ENCODE assay signal across 2 cellular contexts in the genomic region with DNA sequence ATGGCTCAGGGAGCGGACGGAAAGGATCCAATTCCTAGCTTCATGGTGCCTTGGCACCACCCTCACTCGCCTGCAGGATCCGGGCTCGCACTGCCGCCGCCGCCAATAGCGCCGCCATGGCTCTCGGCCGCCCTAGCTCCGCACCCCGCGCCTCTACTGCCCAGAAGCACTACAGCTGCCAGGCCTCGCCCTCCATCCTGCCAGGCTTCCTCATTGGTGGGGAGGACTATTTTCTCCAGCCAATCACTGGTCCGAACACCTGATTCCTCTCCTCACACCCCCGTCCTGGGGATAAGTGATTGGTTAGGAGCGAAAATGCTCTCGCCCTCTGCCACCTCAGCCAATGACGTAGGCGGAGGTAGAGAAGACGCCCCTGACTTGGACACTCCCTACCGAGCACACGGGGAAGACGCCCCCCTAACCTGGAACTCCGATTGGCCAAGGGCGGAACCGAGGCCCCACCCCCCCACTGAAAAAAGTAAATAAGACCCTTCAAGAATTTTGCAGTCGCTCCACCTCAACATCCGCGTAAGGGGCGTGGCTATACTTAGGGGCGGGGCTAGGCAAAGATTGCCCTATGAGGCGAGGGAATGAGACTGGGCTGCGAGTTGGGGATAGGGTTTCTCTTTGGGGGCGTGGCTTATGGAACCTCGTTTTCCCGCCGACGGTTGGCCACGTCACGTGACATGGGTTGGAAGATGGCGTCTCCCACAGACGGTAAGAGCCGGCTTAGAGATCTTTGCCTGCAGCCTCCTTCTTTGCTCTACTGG.
TF ChIP-seq lines count a peak whose summit lies in the region.

A gene (minus strand): TSS at position 177 of the 770 bp plus-strand sequence. CDS start 59 bp downstream, at position 118.
A gene with protein sequence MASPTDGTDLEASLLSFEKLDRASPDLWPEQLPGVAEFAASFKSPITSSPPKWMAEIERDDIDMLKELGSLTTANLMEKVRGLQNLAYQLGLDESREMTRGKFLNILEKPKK (plus strand): TSS at position 680 of the 770 bp plus-strand sequence. CDS start 19 bp downstream, at position 699.

TF ChIP-seq in IMR-90, 13 proteins besides CTCF, POLR2A, EP300 and RAD21:
- TF ChIP-seq RCOR1 (IDR thresholded peaks at IDR 0.05; ENCODE audit: insufficient replicate concordance, low read length) (no peak), MAZ (IDR thresholded peaks at IDR 0.05; ENCODE audit: borderline replicate concordance, low read depth, low read length) (peak; percentile 52; the same call in 1 of the 2 replicates), FOS (IDR thresholded peaks at IDR 0.05; ENCODE audit: low read depth, low read length) (peak; percentile 6; the same call in 1 of the 2 replicates), MXI1 (IDR thresholded peaks at IDR 0.05; ENCODE audit: borderline replicate concordance, low read depth, low read length) (peak; percentile 58; the same call in 1 of the 2 replicates), CHD1 (IDR thresholded peaks at IDR 0.05; ENCODE audit: low read depth, low read length) (no peak), RFX5 (IDR thresholded peaks at IDR 0.05; ENCODE audit: low read depth, low read length) (peak; percentile 63; the same call in 1 of the 2 replicates), BHLHE40 (IDR thresholded peaks at IDR 0.05; ENCODE audit: low read depth, low read length) (peak; percentile 83), CEBPB (IDR thresholded peaks at IDR 0.05; ENCODE audit: low read depth, low read length) (no peak), MAFK (IDR thresholded peaks at IDR 0.05; ENCODE audit: low read depth, low read length) (no peak), SMC3 (IDR thresholded peaks at IDR 0.05; ENCODE audit: low read depth, low read length) (no peak), NFE2L2 (IDR thresholded peaks at IDR 0.05; ENCODE audit: low read depth, low read length) (no peak)
- TF ChIP-seq, protein P1, sequence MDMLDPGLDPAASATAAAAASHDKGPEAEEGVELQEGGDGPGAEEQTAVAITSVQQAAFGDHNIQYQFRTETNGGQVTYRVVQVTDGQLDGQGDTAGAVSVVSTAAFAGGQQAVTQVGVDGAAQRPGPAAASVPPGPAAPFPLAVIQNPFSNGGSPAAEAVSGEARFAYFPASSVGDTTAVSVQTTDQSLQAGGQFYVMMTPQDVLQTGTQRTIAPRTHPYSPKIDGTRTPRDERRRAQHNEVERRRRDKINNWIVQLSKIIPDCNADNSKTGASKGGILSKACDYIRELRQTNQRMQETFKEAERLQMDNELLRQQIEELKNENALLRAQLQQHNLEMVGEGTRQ (IDR thresholded peaks at IDR 0.05; ENCODE audit: low read depth, low read length): peak; percentile 98
- TF ChIP-seq, protein P2, sequence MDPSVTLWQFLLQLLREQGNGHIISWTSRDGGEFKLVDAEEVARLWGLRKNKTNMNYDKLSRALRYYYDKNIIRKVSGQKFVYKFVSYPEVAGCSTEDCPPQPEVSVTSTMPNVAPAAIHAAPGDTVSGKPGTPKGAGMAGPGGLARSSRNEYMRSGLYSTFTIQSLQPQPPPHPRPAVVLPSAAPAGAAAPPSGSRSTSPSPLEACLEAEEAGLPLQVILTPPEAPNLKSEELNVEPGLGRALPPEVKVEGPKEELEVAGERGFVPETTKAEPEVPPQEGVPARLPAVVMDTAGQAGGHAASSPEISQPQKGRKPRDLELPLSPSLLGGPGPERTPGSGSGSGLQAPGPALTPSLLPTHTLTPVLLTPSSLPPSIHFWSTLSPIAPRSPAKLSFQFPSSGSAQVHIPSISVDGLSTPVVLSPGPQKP (IDR thresholded peaks at IDR 0.05; ENCODE audit: borderline replicate concordance, low read depth, low read length): no peak

TF ChIP-seq in endothelial cell of umbilical vein, 7 proteins besides CTCF, POLR2A, EP300 and RAD21:
- TF ChIP-seq MYC (IDR thresholded peaks at IDR 0.05; ENCODE audit: low read depth, low read length): no peak
- TF ChIP-seq, protein P3, sequence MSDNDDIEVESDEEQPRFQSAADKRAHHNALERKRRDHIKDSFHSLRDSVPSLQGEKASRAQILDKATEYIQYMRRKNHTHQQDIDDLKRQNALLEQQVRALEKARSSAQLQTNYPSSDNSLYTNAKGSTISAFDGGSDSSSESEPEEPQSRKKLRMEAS (IDR thresholded peaks at IDR 0.05; ENCODE audit: insufficient read depth, insufficient read length): peak; percentile 70
- no peak for TF ChIP-seq GATA2 (IDR thresholded peaks at IDR 0.05; ENCODE audit: insufficient read depth, insufficient read length, low read depth, low read length)
- no peak for TF ChIP-seq JUN (IDR thresholded peaks at IDR 0.05; ENCODE audit: borderline replicate concordance, insufficient read depth, insufficient read length, low read depth)
- peak; percentile 68 for TF ChIP-seq POLR2AphosphoS5 (IDR thresholded peaks at IDR 0.05; ENCODE audit: insufficient read depth, low read depth, low read length)
- TF ChIP-seq FOS (IDR thresholded peaks at IDR 0.05; ENCODE audit: borderline replicate concordance, insufficient read depth, low read length): no peak
- TF ChIP-seq EZH2 (IDR thresholded peaks at IDR 0.05; ENCODE audit: borderline replicate concordance, low read depth, low read length, severe bottlenecking): no peak
